19 cellular contexts compared by ENCODE assay signal in the genomic region with DNA sequence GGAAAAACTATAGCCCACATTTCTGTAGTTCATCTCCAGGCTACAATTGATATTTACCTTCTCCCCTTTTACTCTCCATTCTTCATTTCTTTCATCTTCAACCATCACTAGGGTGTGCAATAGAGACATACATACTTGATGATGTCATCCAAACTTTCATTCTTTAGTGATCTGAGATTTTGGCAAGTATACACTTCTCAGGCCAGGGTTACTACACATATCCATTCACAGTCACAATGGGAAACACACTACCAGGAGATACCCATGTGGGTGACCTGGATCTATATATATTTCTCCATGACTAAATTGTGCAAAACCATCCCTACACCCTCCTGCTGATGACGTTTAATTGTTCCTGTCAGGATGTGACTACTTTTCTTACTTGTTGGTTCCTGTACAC.
"Had no signal": no experiment of that assay in that cellular context is flagged by ENCODE, and none has a peak within 500 bp of the region (broad histone marks: within the 10 kb centered on the region; RNA-seq: fewer than 3 reads in every experiment).

No MANE protein-coding gene starts in this region.

- H3K36me3 ChIP-seq: colonic mucosa, tibial artery had no signal

- H2AFZ ChIP-seq: hepatocyte had no signal

- DNase-seq: activated B cell treated with CpG ODN at 0.5 μM for 24 hours; activated CD4-positive, alpha-beta memory T cell treated with anti-CD3 and anti-CD28 coated beads, Interleukin-2, amount 10 ng/mL, durations not matched to agents 7 days and 5 days; activated CD4-positive, alpha-beta T cell treated with anti-CD3 and anti-CD28 coated beads for 48 hours; activated CD8-positive, alpha-beta memory T cell treated with anti-CD3 and anti-CD28 coated beads, Interleukin-2, amount 10 ng/mL, durations not matched to agents 7 days and 5 days; amygdala; central memory CD4-positive, alpha-beta T cell; colonic mucosa; endodermal cell; midbrain; nephron progenitor cell; nucleus accumbens; retina; stimulated activated CD4-positive, alpha-beta T cell treated with anti-CD3 and anti-CD28 coated beads, Interleukin-2, amount 100 ng/mL, for 24 hours; stimulated activated naive CD8-positive, alpha-beta T cell treated with anti-CD3 and anti-CD28 coated beads, Interleukin-15, Interleukin-2, amounts not matched to agents 100 U/mL and 50 U/mL, for 24 hours; substantia nigra; tibial artery had no signal

- H3K4me2 ChIP-seq: hepatocyte had no signal

- H3K27me3 ChIP-seq: colonic mucosa, hepatocyte, tibial artery had no signal

- H3K9me3 ChIP-seq: colonic mucosa, tibial artery had no signal

- H3K4me3 ChIP-seq: colonic mucosa, hepatocyte, tibial artery had no signal

- ATAC-seq: activated CD8-positive, alpha-beta memory T cell treated with anti-CD3 and anti-CD28 coated beads, Interleukin-2, amount 10 ng/mL, durations not matched to agents 7 days and 5 days; left lobe of liver; stimulated activated naive CD8-positive, alpha-beta T cell treated with anti-CD3 and anti-CD28 coated beads, Interleukin-15, Interleukin-2, amounts not matched to agents 100 U/mL and 50 U/mL, for 24 hours had no signal

- FAIRE-seq: keratinocyte had no signal

- H3K27ac ChIP-seq: colonic mucosa, hepatocyte, tibial artery had no signal

- H3K79me2 ChIP-seq: hepatocyte had no signal

- H3K4me1 ChIP-seq: colonic mucosa, tibial artery had no signal
